Comparison of ENCODE assay signal across 11 cellular contexts in genomic region chr10:28375399-28376354, GRCh38.
DNase-seq lines count a peak whose midpoint lies in the region; ATAC-seq and TF ChIP-seq lines count a peak whose summit lies in the region.
"Had no signal": no experiment of that assay in that cellular context is flagged by ENCODE, and none has a peak within 500 bp of the region (broad histone marks: within the 10 kb centered on the region; RNA-seq: fewer than 3 reads in every experiment).

No MANE protein-coding gene starts in this region.

- H3K27me3 ChIP-seq in esophagus (ENCODE audit: control insufficient read depth in 1 of 2, insufficient read depth in 2 of 2, low read length in 2 of 2) = no peaks in the 10 kb centered on the region

- WGBS in esophagus, 2 donors = 59 to 60% methylated on average over 10 of the region's 10 CpGs

- peak overlapping the region; percentile 78 to 79 for H3K27ac ChIP-seq in esophagus (ENCODE audit: low read depth in 2 of 2, low read length in 1 of 2)

- H3K4me3 ChIP-seq in esophagus (ENCODE audit: low read depth in 1 of 2, low read length in 2 of 2) = no peak overlapping the region

- no peak for ATAC-seq in GM21390 (IDR thresholded peaks at IDR 0.05; ENCODE audit: unreplicated experiment)

- H3K36me3 Mint-ChIP-seq in CD14-positive monocyte = no peaks in the 10 kb centered on the region

- H3K9me3 Mint-ChIP-seq in CD14-positive monocyte = peaks cover 0 to 3% (median 0%) of the 10 kb centered on the region in 7 donors

- no peaks in the 10 kb centered on the region for H3K36me3 ChIP-seq in esophagus (ENCODE audit: control insufficient read depth in 2 of 2, insufficient read depth in 2 of 2, low read length in 1 of 2)

- peaks cover 50% of the 10 kb centered on the region for H3K4me1 Mint-ChIP-seq in CD14-positive monocyte

- peaks cover 0 to 5% of the 10 kb centered on the region in 2 donors for H3K4me1 ChIP-seq in esophagus (ENCODE audit: control insufficient read depth in 2 of 2, insufficient read depth in 2 of 2, low read length in 1 of 2)

- H3K4me3 Mint-ChIP-seq in CD14-positive monocyte = no peak overlapping the region
- H3K4me3 Mint-ChIP-seq: activated CD4-positive, alpha-beta T cell treated with anti-CD3 and anti-CD28 coated beads, Interleukin-2, amount 10 ng/mL, durations not matched to agents 24 days and 14 days had no signal

- TF ChIP-seq CTCF in CD14-positive monocyte (IDR thresholded peaks at IDR 0.05) = no peak

- no peaks in the 10 kb centered on the region for H3K9me3 ChIP-seq in esophagus (ENCODE audit: control insufficient read depth in 2 of 2, insufficient read depth in 1 of 2, low read depth in 1 of 2, low read length in 1 of 2)

- intact Hi-C loops in CD14-positive monocyte (cut with micrococcal nuclease) = no loop called here

- DNase-seq in CD14-positive monocyte (ENCODE audit: low spot score) = no peak
- peak; percentile 14 for DNase-seq in HuH-7.5 (ENCODE audit: low spot score)
- peak; percentile 52 for DNase-seq in myocyte (ENCODE audit: low read depth)
- DNase-seq in HuH-7 (ENCODE audit: low spot score) = no peak
- DNase-seq in GM19238 (ENCODE audit: insufficient read length, low spot score) = no peak
- DNase-seq in COLO668 (lab: John Stamatoyannopoulos, UW; ENCODE audit: unreplicated experiment) = no peak
- DNase-seq: activated CD4-positive, alpha-beta T cell treated with anti-CD3 and anti-CD28 coated beads, Interleukin-2, amount 10 ng/mL, durations not matched to agents 24 days and 14 days; NCI-H187; SHP77 treated with DMSO at 0.1 percent for 48 hours had no signal

- no peaks in the 10 kb centered on the region for H3K27me3 Mint-ChIP-seq in CD14-positive monocyte (ENCODE audit: low read depth in 3 of 3)
- H3K27me3 Mint-ChIP-seq: activated CD4-positive, alpha-beta T cell treated with anti-CD3 and anti-CD28 coated beads, Interleukin-2, amount 10 ng/mL, durations not matched to agents 24 days and 14 days had no signal

- H3K27ac Mint-ChIP-seq in CD14-positive monocyte = peak overlapping the region in 5 of 7 donors; percentile 10 to 85 (median 57)
- H3K27ac Mint-ChIP-seq: activated CD4-positive, alpha-beta T cell treated with anti-CD3 and anti-CD28 coated beads, Interleukin-2, amount 10 ng/mL, durations not matched to agents 24 days and 14 days had no signal

Comparison
In these comparisons a context has a peak if more than half of its experiments do, and no peak if none do; other contexts are left out.
1. DNase-seq: peak in HuH-7.5 (single experiment) and myocyte (single experiment); none in CD14-positive monocyte (single experiment), HuH-7 (single experiment), GM19238 (single experiment) and COLO668 (single experiment).